Comparison of ENCODE assay signal across 1 cellular context in genomic region chr4:94519925-94520789, GRCh38.
TF ChIP-seq lines count a peak whose summit lies in the region.

No MANE protein-coding gene starts in this region.

TF ChIP-seq in K562, 482 proteins besides CTCF, POLR2A, EP300 and RAD21:
- TF ChIP-seq HMBOX1 (IDR thresholded peaks at IDR 0.05) (0 out of 2 replicates have a peak, but pooled peaks have one; percentile 33), L3MBTL2 (IDR thresholded peaks at IDR 0.05) (no peak), MITF (IDR thresholded peaks at IDR 0.05) (no peak), PBX2 (CRISPR knock-in tag; IDR thresholded peaks at IDR 0.05; ENCODE audit: low read depth) (no peak), PBX2 (tag; conservative IDR thresholded peaks at IDR 0.05; ENCODE audit: low read depth) (peak; percentile 45), ARID1B (IDR thresholded peaks at IDR 0.05) (0 out of 2 replicates have a peak, but pooled peaks have one; percentile 32), RB1 (IDR thresholded peaks at IDR 0.05; ENCODE audit: low read depth) (no peak), CHD2 (IDR thresholded peaks at IDR 0.05; ENCODE audit: low read depth, low read length) (no peak), SPI1 (IDR thresholded peaks at IDR 0.05; ENCODE audit: borderline replicate concordance, low read depth, low read length) (peak; percentile 76), CBFA2T3 (IDR thresholded peaks at IDR 0.05) (peak; percentile 16; the same call in 1 of the 2 replicates), ZNF3 (CRISPR knock-in tag; IDR thresholded peaks at IDR 0.05) (no peak), DACH1 (IDR thresholded peaks at IDR 0.05; ENCODE audit: partially characterized antibody) (peak; percentile 24), PKNOX1 (IDR thresholded peaks at IDR 0.05) (peak; percentile 22; the same call in 1 of the 2 replicates), KLF1 (tag; IDR thresholded peaks at IDR 0.05) (no peak), SRSF3 (IDR thresholded peaks at IDR 0.05; ENCODE audit: insufficient read depth, low read length) (no peak), SMARCE1 (IDR thresholded peaks at IDR 0.05) (peak; percentile 36; the same call in 1 of the 2 replicates), PREB (CRISPR knock-in tag; IDR thresholded peaks at IDR 0.05) (no peak), KDM1A (IDR thresholded peaks at IDR 0.05) (peak; percentile 22 to 32; a peak in 1 of 4 replicates), HNRNPLL (IDR thresholded peaks at IDR 0.05; ENCODE audit: low read depth, low read length, poor library complexity, severe bottlenecking) (no peak), ZNF224 (CRISPR knock-in tag; IDR thresholded peaks at IDR 0.05) (no peak), ZNF77 (CRISPR knock-in tag; IDR thresholded peaks at IDR 0.05) (no peak), TSC22D4 (tag; IDR thresholded peaks at IDR 0.05) (no peak), ESRRA (IDR thresholded peaks at IDR 0.05; ENCODE audit: borderline replicate concordance, low read depth) (no peak), ZBTB8A (IDR thresholded peaks at IDR 0.05; ENCODE audit: partially characterized antibody) (no peak), GTF2A2 (tag; IDR thresholded peaks at IDR 0.05) (no peak), MEIS2 (IDR thresholded peaks at IDR 0.05; ENCODE audit: partially characterized antibody) (peak; percentile 82), DPF2 (IDR thresholded peaks at IDR 0.05) (peak; percentile 23; the same call in 1 of the 2 replicates)
